ENCODE assay signal across 34 cellular contexts in the genomic region with DNA sequence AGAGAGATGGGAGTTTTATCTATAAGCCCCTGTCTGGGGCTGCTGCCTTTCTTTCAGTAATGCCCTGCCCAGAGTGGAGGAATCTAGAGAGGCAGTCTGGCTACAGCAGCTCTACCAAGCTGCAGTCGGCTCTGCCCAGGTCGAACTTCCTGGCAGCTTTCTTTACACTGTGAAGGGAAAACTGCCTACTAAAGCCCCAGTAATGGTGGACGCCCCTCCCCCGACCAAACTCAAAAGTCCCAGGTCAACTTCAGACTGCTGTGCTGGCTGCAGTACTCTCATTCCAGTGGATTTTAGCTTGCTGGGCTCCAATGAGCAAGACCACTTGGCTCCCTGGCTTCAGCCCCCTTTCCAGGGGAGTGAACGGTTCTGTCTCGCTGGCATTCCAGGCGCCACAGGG.
"Had no signal": no experiment of that assay in that cellular context is flagged by ENCODE, and none has a peak within 500 bp of the region (broad histone marks: within the 10 kb centered on the region; RNA-seq: fewer than 3 reads in every experiment).

No MANE protein-coding gene starts in this region.

- ATAC-seq: activated CD4-positive, alpha-beta T cell treated with anti-CD3 and anti-CD28 coated beads for 36 hours; activated CD8-positive, alpha-beta memory T cell treated with anti-CD3 and anti-CD28 coated beads, Interleukin-2, amount 10 ng/mL, durations not matched to agents 7 days and 5 days; activated CD8-positive, alpha-beta T cell treated with anti-CD3 and anti-CD28 coated beads, Interleukin-2, amount 10 ng/mL, durations not matched to agents 7 days and 5 days; activated naive CD8-positive, alpha-beta T cell treated with anti-CD3 and anti-CD28 coated beads, Interleukin-2, amount 50 U/mL, for 24 hours; body of pancreas; effector memory CD8-positive, alpha-beta T cell; gastroesophageal sphincter; T-cell had no signal

- H3K27ac Mint-ChIP-seq: activated CD4-positive, alpha-beta memory T cell treated with anti-CD3 and anti-CD28 coated beads for 36 hours; activated CD4-positive, alpha-beta T cell treated with anti-CD3 and anti-CD28 coated beads for 36 hours; activated CD4-positive, alpha-beta T cell treated with anti-CD3 and anti-CD28 coated beads, Interleukin-2, amount 10 ng/mL, durations not matched to agents 24 days and 14 days; activated CD8-positive, alpha-beta memory T cell treated with anti-CD3 and anti-CD28 coated beads, Interleukin-2, amount 10 ng/mL, durations not matched to agents 7 days and 5 days; activated CD8-positive, alpha-beta T cell treated with anti-CD3 and anti-CD28 coated beads, Interleukin-2, amount 10 ng/mL, durations not matched to agents 7 days and 5 days; activated naive CD4-positive, alpha-beta T cell treated with anti-CD3 and anti-CD28 coated beads for 36 hours; activated naive CD4-positive, alpha-beta T cell treated with anti-CD3 and anti-CD28 coated beads, Interleukin-2, amount 50 U/mL, for 24 hours; activated naive CD8-positive, alpha-beta T cell treated with anti-CD3 and anti-CD28 coated beads for 36 hours; activated naive CD8-positive, alpha-beta T cell treated with anti-CD3 and anti-CD28 coated beads, Interleukin-2, amount 50 U/mL, for 24 hours; activated T-helper 1 cell treated with anti-CD3 and anti-CD28 coated beads, Interleukin-12 subunit alpha, Interleukin-12 subunit beta, Interleukin-2, Interleukin-4 antibody, amounts not matched to agents 30 ng/mL and 10 ng/mL and 1 ng/mL, durations not matched to agents 14 hours and 24 hours and 36 hours; activated T-helper 2 cell treated with anti-CD3 and anti-CD28 coated beads, Interferon-gamma antibody, Interleukin-2, Interleukin-4, amounts not matched to agents 10 μg/mL and 5 μg/mL and 100 μg/mL, durations not matched to agents 14 hours and 24 hours and 36 hours; effector memory CD8-positive, alpha-beta T cell; T-cell; T-helper 1 cell treated with Interleukin-12 subunit alpha and Interleukin-12 subunit beta and Interleukin-4 antibody, amounts not matched to agents 30 μg/mL and 1 μg/mL, for 36 hours had no signal

- H3K36me3 Mint-ChIP-seq: activated CD4-positive, alpha-beta memory T cell treated with anti-CD3 and anti-CD28 coated beads for 36 hours; activated CD8-positive, alpha-beta memory T cell treated with anti-CD3 and anti-CD28 coated beads, Interleukin-2, amount 10 ng/mL, durations not matched to agents 7 days and 5 days; activated naive CD4-positive, alpha-beta T cell treated with anti-CD3 and anti-CD28 coated beads, Interleukin-2, amount 50 U/mL, for 24 hours; activated naive CD8-positive, alpha-beta T cell treated with anti-CD3 and anti-CD28 coated beads for 36 hours; T-cell had no signal

- H3K36me3 ChIP-seq: adrenal gland, esophagus squamous epithelium, gastroesophageal sphincter, WERI-Rb-1 had no signal

- H3K9me3 Mint-ChIP-seq: activated naive CD4-positive, alpha-beta T cell treated with anti-CD3 and anti-CD28 coated beads, Interleukin-2, amount 50 U/mL, for 24 hours had no signal

- H3K4me1 Mint-ChIP-seq: activated CD4-positive, alpha-beta T cell treated with anti-CD3 and anti-CD28 coated beads for 36 hours; activated CD4-positive, alpha-beta T cell treated with anti-CD3 and anti-CD28 coated beads, Interleukin-2, amount 10 ng/mL, durations not matched to agents 24 days and 14 days; activated CD8-positive, alpha-beta memory T cell treated with anti-CD3 and anti-CD28 coated beads, Interleukin-2, amount 10 ng/mL, durations not matched to agents 7 days and 5 days; activated naive CD4-positive, alpha-beta T cell treated with anti-CD3 and anti-CD28 coated beads, Interleukin-2, amount 50 U/mL, for 24 hours; activated naive CD8-positive, alpha-beta T cell treated with anti-CD3 and anti-CD28 coated beads for 36 hours; activated naive CD8-positive, alpha-beta T cell treated with anti-CD3 and anti-CD28 coated beads, Interleukin-2, amount 50 U/mL, for 24 hours; T-cell had no signal

- H3K4me3 ChIP-seq: adrenal gland, body of pancreas, esophagus squamous epithelium, gastroesophageal sphincter had no signal

- H3K4me1 ChIP-seq: adrenal gland, body of pancreas, esophagus squamous epithelium, gastroesophageal sphincter had no signal

- H3K27me3 Mint-ChIP-seq: activated CD4-positive, alpha-beta memory T cell treated with anti-CD3 and anti-CD28 coated beads for 36 hours; activated CD4-positive, alpha-beta T cell treated with anti-CD3 and anti-CD28 coated beads, Interleukin-2, amount 10 ng/mL, durations not matched to agents 24 days and 14 days; activated CD8-positive, alpha-beta memory T cell treated with anti-CD3 and anti-CD28 coated beads, Interleukin-2, amount 10 ng/mL, durations not matched to agents 7 days and 5 days; activated naive CD4-positive, alpha-beta T cell treated with anti-CD3 and anti-CD28 coated beads, Interleukin-2, amount 50 U/mL, for 24 hours; activated naive CD8-positive, alpha-beta T cell treated with anti-CD3 and anti-CD28 coated beads, Interleukin-2, amount 50 U/mL, for 24 hours; effector memory CD8-positive, alpha-beta T cell had no signal

- H3K27ac ChIP-seq: adrenal gland, body of pancreas, epithelial cell of prostate, esophagus squamous epithelium, gastroesophageal sphincter, WERI-Rb-1 had no signal

- H3K9me3 ChIP-seq: adrenal gland, body of pancreas, esophagus squamous epithelium, gastroesophageal sphincter had no signal

- DNase-seq: activated CD4-positive, alpha-beta memory T cell treated with anti-CD3 and anti-CD28 coated beads for 36 hours; activated CD4-positive, alpha-beta T cell treated with anti-CD3 and anti-CD28 coated beads for 36 hours; activated CD4-positive, alpha-beta T cell treated with anti-CD3 and anti-CD28 coated beads, Interleukin-2, amount 10 ng/mL, durations not matched to agents 24 days and 14 days; activated CD4-positive, CD25-positive, alpha-beta regulatory T cell; activated CD4-positive, CD25-positive, alpha-beta regulatory T cell treated with anti-CD3 and anti-CD28 coated beads, Interleukin-2, amount 50 U/mL, for 72 hours; activated CD8-positive, alpha-beta memory T cell treated with anti-CD3 and anti-CD28 coated beads, Interleukin-2, amount 10 ng/mL, durations not matched to agents 7 days and 5 days; activated CD8-positive, alpha-beta memory T cell treated with anti-CD3 and anti-CD28 coated beads, Interleukin-2, amount 50 U/mL, for 4 hours; activated CD8-positive, alpha-beta T cell treated with anti-CD3 and anti-CD28 coated beads, Interleukin-2, amount 10 ng/mL, durations not matched to agents 7 days and 5 days; activated effector memory CD4-positive, alpha-beta T cell treated with anti-CD3 and anti-CD28 coated beads, Interleukin-2, amount 50 U/mL, for 16 hours; activated naive CD4-positive, alpha-beta T cell treated with anti-CD3 and anti-CD28 coated beads for 36 hours; activated naive CD8-positive, alpha-beta T cell treated with anti-CD3 and anti-CD28 coated beads for 36 hours; activated naive CD8-positive, alpha-beta T cell treated with anti-CD3 and anti-CD28 coated beads, Interleukin-2, amount 50 U/mL, for 24 hours; activated T-cell treated with anti-CD3 and anti-CD28 coated beads, Interleukin-2, amount 50 U/mL, for 1 hour; activated T-cell treated with anti-CD3 and anti-CD28 coated beads, Interleukin-2, amount 50 U/mL, for 48 hours; adrenal gland; amygdala; aorta; body of pancreas; caudate nucleus; cortex of kidney; dermis blood vessel endothelial cell; effector CD4-positive, alpha-beta T cell; effector memory CD8-positive, alpha-beta T cell; esophagus squamous epithelium; foreskin melanocyte; T-cell; T1000; WERI-Rb-1 had no signal

- H3K27me3 ChIP-seq: adrenal gland, body of pancreas, esophagus squamous epithelium, gastroesophageal sphincter had no signal

- H3K4me3 Mint-ChIP-seq: activated CD4-positive, alpha-beta memory T cell treated with anti-CD3 and anti-CD28 coated beads for 36 hours; activated CD4-positive, alpha-beta T cell treated with anti-CD3 and anti-CD28 coated beads for 36 hours; activated CD4-positive, alpha-beta T cell treated with anti-CD3 and anti-CD28 coated beads, Interleukin-2, amount 10 ng/mL, durations not matched to agents 24 days and 14 days; activated CD8-positive, alpha-beta memory T cell treated with anti-CD3 and anti-CD28 coated beads, Interleukin-2, amount 10 ng/mL, durations not matched to agents 7 days and 5 days; activated CD8-positive, alpha-beta T cell treated with anti-CD3 and anti-CD28 coated beads, Interleukin-2, amount 10 ng/mL, durations not matched to agents 7 days and 5 days; activated naive CD4-positive, alpha-beta T cell treated with anti-CD3 and anti-CD28 coated beads for 36 hours; activated naive CD4-positive, alpha-beta T cell treated with anti-CD3 and anti-CD28 coated beads, Interleukin-2, amount 50 U/mL, for 24 hours; activated naive CD8-positive, alpha-beta T cell treated with anti-CD3 and anti-CD28 coated beads for 36 hours; activated naive CD8-positive, alpha-beta T cell treated with anti-CD3 and anti-CD28 coated beads, Interleukin-2, amount 50 U/mL, for 24 hours; activated T-helper 1 cell treated with anti-CD3 and anti-CD28 coated beads, Interleukin-12 subunit alpha, Interleukin-12 subunit beta, Interleukin-2, Interleukin-4 antibody, amounts not matched to agents 30 ng/mL and 10 ng/mL and 1 ng/mL, durations not matched to agents 14 hours and 24 hours and 36 hours; effector memory CD8-positive, alpha-beta T cell; T-cell; T-helper 1 cell treated with Interleukin-12 subunit alpha and Interleukin-12 subunit beta and Interleukin-4 antibody, amounts not matched to agents 30 μg/mL and 1 μg/mL, for 36 hours had no signal
